In the genomic region with DNA sequence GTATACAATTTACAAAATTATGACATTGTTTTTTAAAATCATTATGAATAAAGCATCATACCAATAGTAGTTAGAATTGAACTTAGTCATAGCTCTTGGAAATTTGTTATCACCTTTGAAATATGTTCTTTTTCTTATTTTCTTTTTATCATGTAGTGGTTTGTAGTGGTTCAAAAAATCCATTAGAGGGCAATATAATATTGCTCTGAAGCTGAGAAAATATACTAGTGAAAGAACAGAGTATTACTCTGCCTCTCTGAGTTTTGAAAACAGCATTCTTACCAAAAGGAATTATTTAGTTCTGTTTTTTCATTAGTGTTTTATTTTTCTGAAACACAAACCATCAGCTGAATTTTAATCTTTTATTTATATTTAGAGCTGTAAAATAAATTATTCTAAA, we compare ENCODE assay signal across 8 cellular contexts.
DNase-seq lines count a peak whose midpoint lies in the region; ATAC-seq and TF ChIP-seq lines count a peak whose summit lies in the region.

No MANE protein-coding gene starts in this region.

- TF ChIP-seq POLR2A in body of pancreas (IDR thresholded peaks at IDR 0.05): no peak
- no peak for TF ChIP-seq POLR2A in sigmoid colon (IDR thresholded peaks at IDR 0.05)

- H3K4me3 ChIP-seq in MM.1S (ENCODE audit: low read length): no peak overlapping the region
- H3K4me3 ChIP-seq in body of pancreas: no peak overlapping the region
- no peak overlapping the region for H3K4me3 ChIP-seq in neural progenitor cell
- H3K4me3 ChIP-seq in sigmoid colon: no peak overlapping the region

- H3K27ac ChIP-seq in MM.1S (ENCODE audit: low read length) (no peak overlapping the region), body of pancreas (no peak overlapping the region), neural progenitor cell (no peak overlapping the region), sigmoid colon (no peak overlapping the region)

- H3K9me3 Mint-ChIP-seq in neural progenitor cell: peaks cover 2% of the 10 kb centered on the region

- no peak overlapping the region for H3K4me3 Mint-ChIP-seq in neural progenitor cell

- intact Hi-C loops in body of pancreas (cut with DNase I): loop anchor here (10.0 kb wide), 1 partner anchor 771 kb away; no protein-coding TSS in a partner anchor
- intact Hi-C loops in sigmoid colon (cut with DNase I): no loop called here

- H3K79me2 ChIP-seq in MM.1S (ENCODE audit: low read length) (no peaks in the 10 kb centered on the region), neural progenitor cell (ENCODE audit: low read depth) (no peaks in the 10 kb centered on the region)

- TF ChIP-seq CTCF in GM13977 (IDR thresholded peaks at IDR 0.05; ENCODE audit: extremely low read depth, insufficient read depth, missing control alignments) (peak; percentile 30), MM.1S (IDR thresholded peaks at IDR 0.05; ENCODE audit: low read length) (peak; percentile 43), body of pancreas (IDR thresholded peaks at IDR 0.05) (peak in 6 of 7 experiments; percentile 15 to 47 (median 44)), neural progenitor cell (IDR thresholded peaks at IDR 0.05) (peak; percentile 55), sigmoid colon (IDR thresholded peaks at IDR 0.05) (peak in 2 of 4 experiments; percentile 25 to 39)

- DNase-seq in GM13977 (ENCODE audit: low spot score): peak; percentile 18
- DNase-seq in MM.1S: no peak
- no peak for DNase-seq in body of pancreas
- no peak for DNase-seq in neural progenitor cell (ENCODE audit: low spot score)
- DNase-seq in sigmoid colon: no peak
- DNase-seq in activated CD4-positive, alpha-beta T cell treated with anti-CD3 and anti-CD28 coated beads, Interleukin-2, amount 50 U/mL, for 48 hours: no peak
- DNase-seq in activated CD4-positive, alpha-beta T cell treated with anti-CD3 and anti-CD28 coated beads for 48 hours: no peak

- H2AFZ ChIP-seq in MM.1S (ENCODE audit: low read length) (no peak overlapping the region), neural progenitor cell (replicated peaks) (no peak overlapping the region)

- H3K9ac ChIP-seq in MM.1S (ENCODE audit: low read length) (no peak overlapping the region), neural progenitor cell (no peak overlapping the region)

- no peaks in the 10 kb centered on the region for H3K9me3 ChIP-seq in MM.1S (replicated peaks; ENCODE audit: insufficient read depth, low read length)
- no peaks in the 10 kb centered on the region for H3K9me3 ChIP-seq in body of pancreas
- H3K9me3 ChIP-seq in neural progenitor cell (ENCODE audit: low read depth): no peaks in the 10 kb centered on the region
- H3K9me3 ChIP-seq in sigmoid colon: no peaks in the 10 kb centered on the region

- no peaks in the 10 kb centered on the region for H3K27me3 ChIP-seq in MM.1S (replicated peaks; ENCODE audit: insufficient read depth, low read length)
- no peaks in the 10 kb centered on the region for H3K27me3 ChIP-seq in body of pancreas
- no peaks in the 10 kb centered on the region for H3K27me3 ChIP-seq in neural progenitor cell
- H3K27me3 ChIP-seq in sigmoid colon: no peaks in the 10 kb centered on the region

- no peaks in the 10 kb centered on the region for H3K4me1 Mint-ChIP-seq in neural progenitor cell

- no peak overlapping the region for H3K27ac Mint-ChIP-seq in neural progenitor cell

- H3K36me3 ChIP-seq in MM.1S (replicated peaks; ENCODE audit: insufficient read depth, low read length) (no peaks in the 10 kb centered on the region), body of pancreas (replicated peaks in 1 of 2; ENCODE audit: insufficient read depth in 1 of 2, low read depth in 2 of 2) (no peaks in the 10 kb centered on the region), neural progenitor cell (no peaks in the 10 kb centered on the region), sigmoid colon (no peaks in the 10 kb centered on the region)

- H3F3A ChIP-seq in MM.1S (ENCODE audit: insufficient read depth, low read length): no peaks in the 10 kb centered on the region
- H3F3A ChIP-seq in neural progenitor cell (ENCODE audit: low read depth): no peaks in the 10 kb centered on the region

- H3K9me2 ChIP-seq in MM.1S (replicated peaks; ENCODE audit: insufficient read depth, low read length): no peaks in the 10 kb centered on the region

- ATAC-seq in body of pancreas (no peak), HG02798 (IDR thresholded peaks at IDR 0.05; ENCODE audit: poor library complexity, unreplicated experiment) (no peak)

- H3K4me1 ChIP-seq in MM.1S (ENCODE audit: low read length) (no peaks in the 10 kb centered on the region; the same call in 1 of the 2 replicates), body of pancreas (no peaks in the 10 kb centered on the region), neural progenitor cell (no peaks in the 10 kb centered on the region), sigmoid colon (peaks cover 0 to 23% (median 3%) of the 10 kb centered on the region in 4 donors)

- in situ Hi-C loops in GM13977 (cut with MboI; ENCODE audit: low pct_unique_long_range_greater_than_20kb, low sequenced_read_pairs, unreplicated experiment): no loop called here

- H3K4me2 ChIP-seq in MM.1S (ENCODE audit: low read depth, low read length) (no peak overlapping the region), neural progenitor cell (no peak overlapping the region)

- TF ChIP-seq EP300 in sigmoid colon (IDR thresholded peaks at IDR 0.05): no peak

- H3K36me3 Mint-ChIP-seq in neural progenitor cell: no peaks in the 10 kb centered on the region

- no peaks in the 10 kb centered on the region for H3K27me3 Mint-ChIP-seq in neural progenitor cell (ENCODE audit: insufficient read depth, low read depth)

- H4K20me1 ChIP-seq in MM.1S (ENCODE audit: insufficient read depth, low read length) (no peaks in the 10 kb centered on the region), neural progenitor cell (ENCODE audit: low read depth) (no peaks in the 10 kb centered on the region)
